16 cellular contexts compared by ENCODE assay signal in the genomic region with DNA sequence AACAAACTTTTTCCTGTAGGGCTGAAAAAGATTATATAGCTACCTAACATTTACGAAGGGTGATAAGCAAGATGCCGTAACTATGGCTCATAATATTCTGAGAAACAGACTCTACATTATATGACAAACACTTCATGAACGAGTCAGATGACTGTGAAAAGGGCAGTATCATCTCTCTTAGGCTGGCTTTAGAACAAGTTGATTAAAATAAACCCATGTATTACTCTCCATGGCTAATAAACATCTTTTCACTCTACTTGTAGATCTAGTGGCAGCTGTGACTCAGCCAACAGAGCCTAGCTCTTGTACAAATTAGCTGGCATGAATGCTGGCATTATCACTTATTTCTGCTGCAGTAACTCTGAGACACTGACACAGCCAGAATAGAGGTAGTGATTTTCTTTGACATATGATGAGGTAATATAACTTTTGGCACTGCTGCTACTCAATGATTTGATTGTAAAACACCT. TPM values are rescaled to one million over a fixed set of nuclear protein-coding genes. Genes with fewer than 3 reads are reported as not detected.
DNase-seq lines count a peak whose midpoint lies in the region; ATAC-seq and TF ChIP-seq lines count a peak whose summit lies in the region.
"Had no signal": no experiment of that assay in that cellular context is flagged by ENCODE, and none has a peak within 500 bp of the region (broad histone marks: within the 10 kb centered on the region; RNA-seq: fewer than 3 reads in every experiment).

No MANE protein-coding gene starts in this region.

- TF ChIP-seq EP300 in neural cell (conservative IDR thresholded peaks at IDR 0.05; ENCODE audit: poor library complexity, severe bottlenecking), result peak; percentile 10

- H3K9me2 ChIP-seq in GM23248 (ENCODE audit: insufficient read depth), result no peaks in the 10 kb centered on the region
- no peaks in the 10 kb centered on the region for H3K9me2 ChIP-seq in neural cell (ENCODE audit: insufficient read depth, low read length)

- TF ChIP-seq CTCF in foreskin fibroblast (IDR thresholded peaks at IDR 0.05; ENCODE audit: low read depth, low read length), result no peak
- no peak for TF ChIP-seq CTCF in neural cell (IDR thresholded peaks at IDR 0.05; ENCODE audit: poor library complexity, severe bottlenecking)

- H3K9me3 ChIP-seq in GM23248 (ENCODE audit: low read depth) (no peaks in the 10 kb centered on the region), neural cell (ENCODE audit: low read length) (no peaks in the 10 kb centered on the region)
- H3K9me3 ChIP-seq: esophagus squamous epithelium had no signal

- H3K4me2 ChIP-seq in GM23248 (ENCODE audit: unreplicated experiment) (no peak overlapping the region), neural cell (ENCODE audit: low read length) (no peak overlapping the region)

- no peak for ATAC-seq in HG03378 (IDR thresholded peaks at IDR 0.05; ENCODE audit: unreplicated experiment)
- ATAC-seq: WTC11 had no signal

- in situ Hi-C loops in GM23248 (cut with MboI), result no loop called here

- 70 to 72% methylated on average over 3 of the region's 3 CpGs for WGBS in GM23248 (ENCODE audit: low coverage in 1 of 2, low lambda C conversion rate in 2 of 2, missing lambda C conversion rate in 2 of 2), 2 experiments

- peak; percentile 36 for DNase-seq in GM23248
- peak; percentile 38 to 69 for DNase-seq in NCI-H446 (lab: John Stamatoyannopoulos, UW)
- DNase-seq in foreskin fibroblast, result peak; percentile 1 to 4
- DNase-seq in T-helper 1 cell, result no peak
- no peak for DNase-seq in NCI-H146 (lab: John Stamatoyannopoulos, UW)
- no peak for DNase-seq in NCI-H2196 treated with DMSO at 0.1 percent for 48 hours (lab: John Stamatoyannopoulos, UW; ENCODE audit: unreplicated experiment)
- DNase-seq: activated CD8-positive, alpha-beta memory T cell treated with anti-CD3 and anti-CD28 coated beads, Interleukin-2, amount 50 U/mL, for 4 hours; C1 segment of cervical spinal cord; esophagus squamous epithelium; NCI-H1436 treated with DMSO at 0.1 percent for 48 hours; stimulated activated CD4-positive, alpha-beta T cell treated with anti-CD3 and anti-CD28 coated beads, Interleukin-4, amount 100 ng/mL, for 1 hour had no signal

- H2AFZ ChIP-seq in GM23248 (no peak overlapping the region), neural cell (ENCODE audit: low read depth, low read length) (no peak overlapping the region)

- H3F3A ChIP-seq in GM23248 (ENCODE audit: insufficient read depth) (peaks cover 7% of the 10 kb centered on the region; the same call in 1 of the 2 replicates), neural cell (ENCODE audit: insufficient read depth, low read length, poor library complexity, severe bottlenecking) (no peaks in the 10 kb centered on the region)

- H3K9ac ChIP-seq in GM23248 (no peak overlapping the region), neural cell (ENCODE audit: low read length) (no peak overlapping the region)

- H3K36me3 ChIP-seq in GM23248 (ENCODE audit: low read depth) (no peaks in the 10 kb centered on the region), neural cell (ENCODE audit: insufficient read depth, low read length) (no peaks in the 10 kb centered on the region)
- H3K36me3 ChIP-seq: esophagus squamous epithelium had no signal

- H3K79me2 ChIP-seq in GM23248 (ENCODE audit: insufficient read depth) (0 out of 2 replicates have a peak, but pooled peaks cover 3% of the 10 kb centered on the region), neural cell (replicated peaks; ENCODE audit: insufficient read depth, low read length) (no peaks in the 10 kb centered on the region)

- H3K27me3 ChIP-seq in GM23248 (replicated peaks; ENCODE audit: insufficient read depth) (no peaks in the 10 kb centered on the region), neural cell (ENCODE audit: insufficient read depth, low read depth, low read length) (no peaks in the 10 kb centered on the region)
- H3K27me3 ChIP-seq: esophagus squamous epithelium had no signal

- H3K4me3 ChIP-seq in GM23248 (no peak overlapping the region), foreskin fibroblast (ENCODE audit: low read depth in 1 of 2, low read length in 2 of 2) (no peak overlapping the region), neural cell (ENCODE audit: low read length) (no peak overlapping the region)
- H3K4me3 ChIP-seq: coronary artery, esophagus squamous epithelium, SK-N-MC had no signal

- H3K4me1 ChIP-seq in GM23248 (ENCODE audit: insufficient read depth), result peaks cover 27% of the 10 kb centered on the region

- TF ChIP-seq RAD21 in neural cell (conservative IDR thresholded peaks at IDR 0.05), result no peak

- H3K27ac ChIP-seq in GM23248 (no peak overlapping the region), neural cell (ENCODE audit: low read length) (no peak overlapping the region)
- H3K27ac ChIP-seq: coronary artery, SK-N-MC had no signal

- H4K20me1 ChIP-seq in GM23248 (ENCODE audit: insufficient read depth) (no peaks in the 10 kb centered on the region), neural cell (ENCODE audit: insufficient read depth) (no peaks in the 10 kb centered on the region)

TF ChIP-seq in neural cell, 6 proteins besides CTCF, POLR2A, EP300 and RAD21:
- no peak for TF ChIP-seq MXI1 (conservative IDR thresholded peaks at IDR 0.05; ENCODE audit: poor library complexity, severe bottlenecking)
- no peak for TF ChIP-seq REST (IDR thresholded peaks at IDR 0.05; ENCODE audit: borderline replicate concordance)
- TF ChIP-seq TAF1 (IDR thresholded peaks at IDR 0.05; ENCODE audit: low read depth), result no peak
- no peak for TF ChIP-seq SMC3 (conservative IDR thresholded peaks at IDR 0.05; ENCODE audit: poor library complexity)
- TF ChIP-seq EZH2 (IDR thresholded peaks at IDR 0.05; ENCODE audit: borderline replicate concordance, insufficient read depth, low read length, poor library complexity, severe bottlenecking), result no peak
- TF ChIP-seq POLR2AphosphoS5 (IDR thresholded peaks at IDR 0.05), result peak; percentile 24

RNA-seq across cellular contexts. Expression of gene SLC2A13, which starts 47.1 kb away (rescaled TPM):
- 8.1 and 9.2 TPM in 2 replicates for total RNA-seq in GM23248 (2014; rRNA removed; shearing (Covaris generic))
- polyA plus RNA-seq in GM23248 (2016; fragmentation: Nextera tagmentation; extraction: Ambion mirVana) (2.7 and 3.3 TPM in 2 replicates), neural cell (10.7 and 11.1 TPM in 2 replicates)
- 33.2 and 33.8 TPM in 2 replicates for polyA minus RNA-seq in neural cell

Comparison
In these comparisons a context has a peak if more than half of its experiments do, and no peak if none do; other contexts are left out.
1. DNase-seq: peak in GM23248 (single experiment), NCI-H446 (2 of 2) and foreskin fibroblast (2 of 2); none in T-helper 1 cell (0 of 5), NCI-H146 (single experiment) and NCI-H2196 treated with DMSO at 0.1 percent for 48 hours (single experiment).